Comparison of ENCODE assay signal across 8 cellular contexts in the genomic region with DNA sequence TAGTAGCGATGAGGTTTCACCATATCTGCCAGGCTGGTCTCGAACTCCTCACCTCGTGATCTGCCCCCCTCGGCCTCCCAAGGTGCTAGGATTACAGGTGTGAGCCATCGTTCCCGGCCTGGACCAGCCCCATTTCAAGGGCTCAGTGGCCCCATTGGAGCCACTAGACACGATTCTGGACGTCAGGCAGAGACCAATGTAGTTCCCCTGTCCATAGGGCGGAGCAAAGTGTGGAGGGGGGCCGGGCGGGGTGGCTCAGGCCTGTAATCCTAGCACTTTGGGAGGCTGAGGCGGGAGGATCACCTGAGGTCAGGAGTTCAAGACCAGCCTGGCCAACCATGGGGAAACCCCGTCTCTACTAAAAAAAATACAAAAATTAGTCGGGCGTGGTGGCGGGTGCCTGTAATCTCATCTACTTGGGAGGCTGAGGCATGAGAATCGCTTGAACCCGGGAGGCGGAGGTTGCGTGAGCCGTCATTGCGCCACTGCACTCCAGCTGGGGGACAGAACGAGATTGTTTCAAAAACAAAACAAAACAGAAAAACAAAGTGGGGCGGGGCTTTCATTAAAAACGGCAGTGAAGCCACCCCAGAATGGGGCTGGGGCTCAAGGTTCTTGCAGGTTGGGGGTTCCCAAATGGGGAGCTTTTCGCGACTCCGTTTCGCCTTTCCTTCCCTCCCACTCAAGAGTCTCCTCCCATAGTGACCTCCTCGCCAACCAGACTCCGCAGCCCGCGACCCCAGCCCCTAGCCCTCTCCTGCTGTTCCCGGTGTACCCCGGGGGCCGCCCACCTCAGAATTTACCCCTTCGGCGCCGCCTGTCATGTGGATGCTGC. TPM values are rescaled to one million over a fixed set of nuclear protein-coding genes. Genes with fewer than 3 reads are reported as not detected.
A peak's percentile ranks its signal among the peaks of the same experiment; 100 is the strongest.
DNase-seq lines count a peak whose midpoint lies in the region; ATAC-seq and TF ChIP-seq lines count a peak whose summit lies in the region.

No MANE protein-coding gene starts in this region.

- H3K27ac Mint-ChIP-seq in chondrocyte (ENCODE audit: unreplicated experiment) (peak overlapping the region; percentile 90), naive B cell (peak overlapping the region; percentile 96 to 100 (median 98))

- peak overlapping the region; percentile 96 for H3K4me3 Mint-ChIP-seq in chondrocyte (ENCODE audit: unreplicated experiment)
- H3K4me3 Mint-ChIP-seq in naive B cell, result peak overlapping the region; percentile 90 to 99 (median 97)

- peak; percentile 7 to 21 for ATAC-seq in naive B cell (ENCODE audit: low read depth in 2 of 2)
- ATAC-seq in HG02973 (IDR thresholded peaks at IDR 0.05; ENCODE audit: unreplicated experiment), result no peak

- no peaks in the 10 kb centered on the region for H3K27me3 ChIP-seq in MG63

- H3K36me3 Mint-ChIP-seq in chondrocyte (ENCODE audit: low read depth) (no peaks in the 10 kb centered on the region), naive B cell (no peaks in the 10 kb centered on the region)

- no peaks in the 10 kb centered on the region for H3K9me3 Mint-ChIP-seq in chondrocyte (ENCODE audit: low read depth)
- no peaks in the 10 kb centered on the region for H3K9me3 Mint-ChIP-seq in naive B cell

- H3K4me3 ChIP-seq in AG10803 (ENCODE audit: low read length), result peak overlapping the region; percentile 77
- peak overlapping the region; percentile 93 for H3K4me3 ChIP-seq in MG63

- DNase-seq in AG10803 (ENCODE audit: low read depth) (no peak), MG63 (no peak), chondrocyte (ENCODE audit: low spot score) (no peak), naive B cell (no peak), NCI-H2227 (lab: John Stamatoyannopoulos, UW; ENCODE audit: unreplicated experiment) (no peak), NCI-H774 (lab: John Stamatoyannopoulos, UW) (no peak), posterior cingulate gyrus (no peak)

- H3K9me3 ChIP-seq in MG63, result no peaks in the 10 kb centered on the region

- no peaks in the 10 kb centered on the region for H3K27me3 Mint-ChIP-seq in chondrocyte (ENCODE audit: low read depth)
- no peaks in the 10 kb centered on the region for H3K27me3 Mint-ChIP-seq in naive B cell

- TF ChIP-seq CTCF in AG10803 (conservative IDR thresholded peaks at IDR 0.05; ENCODE audit: low read length) (no peak), chondrocyte (IDR thresholded peaks at IDR 0.05) (no peak)

- H3K4me1 Mint-ChIP-seq in chondrocyte (ENCODE audit: low read depth) (peaks cover 16% of the 10 kb centered on the region), naive B cell (peaks cover 14 to 59% (median 27%) of the 10 kb centered on the region in 3 donors)

- intact Hi-C loops in posterior cingulate gyrus (cut with DNase I), result no loop called here

- peaks cover 6% of the 10 kb centered on the region for H3K36me3 ChIP-seq in MG63

RNA-seq across cellular contexts. Expression of gene TECR, which starts 0.8 kb away (rescaled TPM):
- total RNA-seq in MG63 (2014; rRNA removed; shearing (Covaris generic); ENCODE audit: low replicate concordance), result 143 and 165 TPM in 2 replicates
- total RNA-seq in chondrocyte, result 69.4 to 98.0 TPM (median 70.7 TPM) in 3 replicates
- polyA plus RNA-seq in naive B cell (ENCODE audit: low read depth in 6 of 6), result 100 to 1,000 TPM in 5 of 6 donors, 10 to 100 TPM in 1; 95.6 to 169 (median 116) TPM

RNA-seq across cellular contexts. Expression of gene DNAJB1, which starts 10.4 kb away (rescaled TPM):
- total RNA-seq in MG63 (2014; rRNA removed; shearing (Covaris generic); ENCODE audit: low replicate concordance), result 133 and 164 TPM in 2 replicates
- total RNA-seq in chondrocyte, result 63.1 to 85.1 TPM (median 77.2 TPM) in 3 replicates
- 100 to 1,000 TPM in 2 of 6 donors, 10 to 100 TPM in 4; 73.1 to 113 (median 75.9) TPM for polyA plus RNA-seq in naive B cell (ENCODE audit: low read depth in 6 of 6)

RNA-seq across cellular contexts. Expression of gene GIPC1, which starts 32.7 kb away (rescaled TPM):
- 111 and 196 TPM in 2 replicates for total RNA-seq in MG63 (2014; rRNA removed; shearing (Covaris generic); ENCODE audit: low replicate concordance)
- total RNA-seq in chondrocyte, result 83.7 to 107 TPM (median 99.6 TPM) in 3 replicates
- polyA plus RNA-seq in naive B cell (ENCODE audit: low read depth in 6 of 6), result 10 to 100 TPM in 1 of 6 donors, 1 to 10 TPM in 5; 6.9 to 10.3 (median 7.5) TPM

RNA-seq across cellular contexts. Expression of gene NDUFB7, which starts 43.2 kb away (rescaled TPM):
- 487 and 678 TPM in 2 replicates for total RNA-seq in MG63 (2014; rRNA removed; shearing (Covaris generic); ENCODE audit: low replicate concordance)
- 126 to 154 TPM (median 128 TPM) in 3 replicates for total RNA-seq in chondrocyte
- 100 to 1,000 TPM; 141 to 216 (median 170) TPM for polyA plus RNA-seq in naive B cell (ENCODE audit: low read depth in 6 of 6)

RNA-seq across cellular contexts. Expression of gene PTGER1, which starts 53.5 kb away (rescaled TPM):
- total RNA-seq in MG63 (2014; rRNA removed; shearing (Covaris generic); ENCODE audit: low replicate concordance), result not detected in 2 replicates
- 0.29 to 1.6 TPM (median 1.4 TPM) in 3 replicates for total RNA-seq in chondrocyte
- polyA plus RNA-seq in naive B cell (ENCODE audit: low read depth in 6 of 6), result not detected
